In genomic region chr16:28822520-28823290, GRCh38 we compare ENCODE assay signal across 8 cellular contexts. TPM values are rescaled to one million over a fixed set of nuclear protein-coding genes. Genes with fewer than 3 reads are reported as not detected.
A peak's percentile ranks its signal among the peaks of the same experiment; 100 is the strongest.
DNase-seq lines count a peak whose midpoint lies in the region; ATAC-seq and TF ChIP-seq lines count a peak whose summit lies in the region.

Gene ATXN2L, plus strand, starts transcription at chr16:28822999. Its CDS starts 261 bp downstream, at chr16:28823260.

- H3K4me3 Mint-ChIP-seq in activated T-helper 2 cell treated with anti-CD3 and anti-CD28 coated beads, Interferon-gamma antibody, Interleukin-2, Interleukin-4, amounts not matched to agents 10 μg/mL and 5 μg/mL and 100 μg/mL, durations not matched to agents 14 hours and 24 hours and 36 hours (ENCODE audit: low read depth), result peak within 1 kb of the TSS; percentile 99
- peak within 1 kb of the TSS; percentile 94 for H3K4me3 Mint-ChIP-seq in natural killer cell

- H3K4me1 Mint-ChIP-seq in activated T-helper 2 cell treated with anti-CD3 and anti-CD28 coated beads, Interferon-gamma antibody, Interleukin-2, Interleukin-4, amounts not matched to agents 10 μg/mL and 5 μg/mL and 100 μg/mL, durations not matched to agents 14 hours and 24 hours and 36 hours (ENCODE audit: low read depth), result peaks cover 31% of the 10 kb centered on the region
- peaks cover 33 to 36% of the 10 kb centered on the region in 2 donors for H3K4me1 Mint-ChIP-seq in natural killer cell

- peaks cover 54% of the 10 kb centered on the region for H3K36me3 Mint-ChIP-seq in activated T-helper 2 cell treated with anti-CD3 and anti-CD28 coated beads, Interferon-gamma antibody, Interleukin-2, Interleukin-4, amounts not matched to agents 10 μg/mL and 5 μg/mL and 100 μg/mL, durations not matched to agents 14 hours and 24 hours and 36 hours (ENCODE audit: low read depth)
- H3K36me3 Mint-ChIP-seq in natural killer cell, result peaks cover 12% of the 10 kb centered on the region

- ATAC-seq in GM21825 (IDR thresholded peaks at IDR 0.05; ENCODE audit: unreplicated experiment), result peak; percentile 51
- peak; percentile 66 to 85 (median 70) for ATAC-seq in natural killer cell

- peak within 1 kb of the TSS; percentile 100 for H3K27ac Mint-ChIP-seq in activated T-helper 2 cell treated with anti-CD3 and anti-CD28 coated beads, Interferon-gamma antibody, Interleukin-2, Interleukin-4, amounts not matched to agents 10 μg/mL and 5 μg/mL and 100 μg/mL, durations not matched to agents 14 hours and 24 hours and 36 hours
- H3K27ac Mint-ChIP-seq in natural killer cell, result peak within 1 kb of the TSS; percentile 96 to 99

- DNase-seq in DMS53 treated with DMSO at 0.1 percent for 48 hours (lab: John Stamatoyannopoulos, UW; ENCODE audit: unreplicated experiment), result peak; percentile 68
- peak; percentile 47 to 68 for DNase-seq in Kasumi-1 (lab: John Stamatoyannopoulos, UW)
- DNase-seq in RPMI8226, result peak; percentile 99
- DNase-seq in activated T-helper 2 cell treated with anti-CD3 and anti-CD28 coated beads, Interferon-gamma antibody, Interleukin-2, Interleukin-4, amounts not matched to agents 10 μg/mL and 5 μg/mL and 100 μg/mL, durations not matched to agents 14 hours and 24 hours and 36 hours (ENCODE audit: low spot score), result peak; percentile 93
- DNase-seq in fibroblast of peridontal ligament (ENCODE audit: extremely low read depth), result peak; percentile 93
- peak; percentile 93 for DNase-seq in natural killer cell
- peak; percentile 89 to 98 (median 91) for DNase-seq in stimulated activated naive CD4-positive, alpha-beta T cell (lab: John Stamatoyannopoulos, UW)

- no peaks in the 10 kb centered on the region for H3K9me3 Mint-ChIP-seq in activated T-helper 2 cell treated with anti-CD3 and anti-CD28 coated beads, Interferon-gamma antibody, Interleukin-2, Interleukin-4, amounts not matched to agents 10 μg/mL and 5 μg/mL and 100 μg/mL, durations not matched to agents 14 hours and 24 hours and 36 hours
- H3K9me3 Mint-ChIP-seq in natural killer cell, result no peaks in the 10 kb centered on the region

- intact Hi-C loops in activated T-helper 2 cell treated with anti-CD3 and anti-CD28 coated beads, Interferon-gamma antibody, Interleukin-2, Interleukin-4, amounts not matched to agents 10 μg/mL and 5 μg/mL and 100 μg/mL, durations not matched to agents 14 hours and 24 hours and 36 hours (cut with micrococcal nuclease), result no loop called here
- intact Hi-C loops in natural killer cell (cut with micrococcal nuclease), result loop anchor here (5.0 kb wide), 4 partner anchors 40 to 1830 kb away; partner anchors contain the start of genes PRR14, RABEP2 and SH2B1

- TF ChIP-seq CTCF in natural killer cell (IDR thresholded peaks at IDR 0.05), result no peak

- H3K27me3 Mint-ChIP-seq in activated T-helper 2 cell treated with anti-CD3 and anti-CD28 coated beads, Interferon-gamma antibody, Interleukin-2, Interleukin-4, amounts not matched to agents 10 μg/mL and 5 μg/mL and 100 μg/mL, durations not matched to agents 14 hours and 24 hours and 36 hours (ENCODE audit: low read depth), result no peaks in the 10 kb centered on the region
- no peaks in the 10 kb centered on the region for H3K27me3 Mint-ChIP-seq in natural killer cell (ENCODE audit: low read depth in 2 of 2)

RNA-seq across cellular contexts. Expression of gene ATXN2L, which starts in this region (rescaled TPM):
- 304 and 307 TPM in 2 replicates for total RNA-seq in activated T-helper 2 cell treated with anti-CD3 and anti-CD28 coated beads, Interferon-gamma antibody, Interleukin-2, Interleukin-4, amounts not matched to agents 10 μg/mL and 5 μg/mL and 100 μg/mL, durations not matched to agents 14 hours and 24 hours and 36 hours
- total RNA-seq in natural killer cell, result 100 to 1,000 TPM; 350 to 451 (median 416) TPM

Comparison
In these comparisons a context has a peak if more than half of its experiments do, and no peak if none do; other contexts are left out.
1. Peak in every context shown above with its lines: DNase-seq and ATAC-seq.